11 cellular contexts compared by ENCODE assay signal in genomic region chr7:94396044-94396443, GRCh38. TPM values are rescaled to one million over a fixed set of nuclear protein-coding genes. Genes with fewer than 3 reads are reported as not detected.
DNase-seq lines count a peak whose midpoint lies in the region; ATAC-seq, FAIRE-seq and TF ChIP-seq lines count a peak whose summit lies in the region.
"Had no signal": no experiment of that assay in that cellular context is flagged by ENCODE, and none has a peak within 500 bp of the region (broad histone marks: within the 10 kb centered on the region; RNA-seq: fewer than 3 reads in every experiment).

No MANE protein-coding gene starts in this region.

- intact Hi-C loops in mucosa of descending colon (cut with DNase I, micrococcal nuclease): loop anchor here in 1 of 2 donors (10.0 kb wide), 1 partner anchor 101 kb away; no protein-coding TSS in a partner anchor
- intact Hi-C loops in upper lobe of right lung (cut with DNase I): loop anchor here (10.0 kb wide), 1 partner anchor 101 kb away; no protein-coding TSS in a partner anchor

- no peak overlapping the region for H4K91ac ChIP-seq in H1 (replicated peaks; ENCODE audit: insufficient read length, low read length)

- H3K9ac ChIP-seq in H1 (replicated peaks in 1 of 4; ENCODE audit: extremely low read depth in 1 of 4, low read depth in 3 of 4, low read length in 3 of 4): peak overlapping the region in 2 of 4 experiments; percentile 1 to 43; a peak in 3 of 7 replicates

- no peaks in the 10 kb centered on the region for H4K20me1 ChIP-seq in H1 (replicated peaks in 1 of 2; ENCODE audit: control insufficient read depth in 1 of 2, insufficient read depth in 2 of 2, low read length in 2 of 2)

- H3K4me3 ChIP-seq in H1 (ENCODE audit: extremely low read depth in 1 of 4, insufficient read depth in 2 of 4, low read depth in 3 of 4, low read length in 4 of 4) (peak overlapping the region; percentile 47 to 77 (median 68); a peak in 6 of 8 replicates), mucosa of descending colon (no peak overlapping the region), upper lobe of right lung (peak overlapping the region; percentile 57)

- no peak for TF ChIP-seq RAD21 in H1 (IDR thresholded peaks at IDR 0.05 in 1 of 2, conservative IDR thresholded peaks at IDR 0.05 in 1 of 2; ENCODE audit: low read depth in 2 of 2, low read length in 2 of 2)

- peak; percentile 18 for DNase-seq in NOMO-1 treated with dmso at 0.1 percent for 144 hours (lab: John Stamatoyannopoulos, UW; ENCODE audit: unreplicated experiment)
- no peak for DNase-seq in NOMO-1 (lab: John Stamatoyannopoulos, UW; ENCODE audit: unreplicated experiment in 2 of 2)
- no peak for DNase-seq in H1 (ENCODE audit: low read depth in 1 of 2, low spot score in 2 of 2)
- no peak for DNase-seq in mucosa of descending colon
- DNase-seq in upper lobe of right lung: no peak
- no peak for DNase-seq in germinal center (ENCODE audit: low spot score)
- no peak for DNase-seq in SW 1271 (lab: John Stamatoyannopoulos, UW)
- DNase-seq in urothelium cell line (ENCODE audit: low spot score): no peak
- DNase-seq: activated CD4-positive, CD25-positive, alpha-beta regulatory T cell treated with anti-CD3 and anti-CD28 coated beads, Interleukin-2, amount 50 U/mL, for 72 hours; effector memory CD4-positive, alpha-beta T cell had no signal

- no peak for TF ChIP-seq CTCF in H1 (IDR thresholded peaks at IDR 0.05; ENCODE audit: control extremely low read depth in 1 of 3, insufficient read depth in 1 of 3, low read depth in 1 of 3, low read length in 3 of 3)
- no peak for TF ChIP-seq CTCF in mucosa of descending colon (IDR thresholded peaks at IDR 0.05)
- TF ChIP-seq CTCF in upper lobe of right lung (IDR thresholded peaks at IDR 0.05): no peak

- H3K79me2 ChIP-seq in H1 (ENCODE audit: control insufficient read depth in 1 of 2, insufficient read depth in 2 of 2, low read length in 2 of 2): peaks cover 0 to 14% of the 10 kb centered on the region in 2 experiments; a peak in 2 of 4 replicates

- WGBS in H1 (ENCODE audit: extremely low coverage in 1 of 2, insufficient coverage in 1 of 2, insufficient read length in 1 of 2, insufficient replicate concordance in 2 of 2, low coverage in 1 of 2, low lambda C conversion rate in 2 of 2, missing lambda C conversion rate in 1 of 2), 2 experiments: 72% methylated on average over 4 of the region's 4 CpGs; no CpG with 5 or more reads in 1 of the 2 experiments

- no peak overlapping the region for H4K5ac ChIP-seq in H1 (ENCODE audit: insufficient read length, low read depth, low read length)

- CTCF ChIA-PET in H1 (lab: Charles Lee; ENCODE audit: partially characterized antibody): interaction anchor here (0.7 to 12.4 kb wide), 33 partner anchors 10 to 1152 kb away, joined by 3 to 372 read pairs (median 4); no protein-coding TSS in a partner anchor

- ATAC-seq in mucosa of descending colon (peak; percentile 26), upper lobe of right lung (no peak)

- H2BK5ac ChIP-seq in H1 (ENCODE audit: low read depth, low read length): no peak overlapping the region

- H3K27ac ChIP-seq in H1 (ENCODE audit: low read depth, low read length): no peak overlapping the region
- H3K27ac ChIP-seq in upper lobe of right lung: peak overlapping the region; percentile 85

- no peak overlapping the region for H3K23ac ChIP-seq in H1 (ENCODE audit: insufficient read length)

- H3K56ac ChIP-seq in H1 (replicated peaks; ENCODE audit: insufficient read length, low read depth, low read length): no peak overlapping the region

- H3K27me3 ChIP-seq in H1 (replicated peaks in 1 of 4; ENCODE audit: control insufficient read depth in 3 of 4, extremely low read depth in 1 of 4, insufficient read depth in 3 of 4, low read length in 3 of 4) (peaks cover 0 to 3% (median 0%) of the 10 kb centered on the region in 4 experiments; a peak in 3 of 7 replicates), upper lobe of right lung (no peaks in the 10 kb centered on the region)

- no peak overlapping the region for H2BK12ac ChIP-seq in H1 (ENCODE audit: low read depth, low read length)

- peaks cover 4 to 24% (median 13%) of the 10 kb centered on the region in 4 experiments; a peak in 6 of 7 replicates for H3K4me1 ChIP-seq in H1 (replicated peaks in 1 of 4; ENCODE audit: control insufficient read depth in 3 of 4, insufficient read depth in 4 of 4, low read length in 3 of 4)
- H3K4me1 ChIP-seq in mucosa of descending colon (ENCODE audit: low read depth): no peaks in the 10 kb centered on the region
- no peaks in the 10 kb centered on the region for H3K4me1 ChIP-seq in upper lobe of right lung
- H3K4me1 ChIP-seq: pancreas had no signal

- no peak overlapping the region for H2BK20ac ChIP-seq in H1 (ENCODE audit: low read length)

- no peak overlapping the region for H3K18ac ChIP-seq in H1 (ENCODE audit: extremely low read depth, low read length)

- H2AK5ac ChIP-seq in H1 (ENCODE audit: low read depth, low read length): no peak overlapping the region

- TF ChIP-seq EP300 in H1 (IDR thresholded peaks at IDR 0.05; ENCODE audit: borderline replicate concordance in 1 of 2, low read depth in 2 of 2, low read length in 2 of 2): no peak

- no peak overlapping the region for H2BK120ac ChIP-seq in H1 (replicated peaks; ENCODE audit: low read depth, low read length)

- H3K23me2 ChIP-seq in H1 (ENCODE audit: low read depth, low read length): peaks cover 14% of the 10 kb centered on the region

- H4K8ac ChIP-seq in H1 (ENCODE audit: extremely low read depth, insufficient read depth, low read length): no peak overlapping the region

- H2BK15ac ChIP-seq in H1 (ENCODE audit: low read length): no peak overlapping the region

- no peak overlapping the region for H3K4ac ChIP-seq in H1 (replicated peaks; ENCODE audit: insufficient read length, low read depth, low read length)

- H3K9me3 ChIP-seq in H1 (ENCODE audit: insufficient read depth in 2 of 2, low read depth in 1 of 2, low read length in 1 of 2) (no peaks in the 10 kb centered on the region), mucosa of descending colon (no peaks in the 10 kb centered on the region), upper lobe of right lung (no peaks in the 10 kb centered on the region)
- H3K9me3 ChIP-seq: pancreas had no signal

- POLR2A ChIA-PET in H1 (lab: Charles Lee; ENCODE audit: partially characterized antibody): interaction anchor here (1.0 to 2.9 kb wide), 7 partner anchors 93 to 109 kb away, joined by 3 to 20 read pairs (median 4); no protein-coding TSS in a partner anchor

- no peaks in the 10 kb centered on the region for H3K79me1 ChIP-seq in H1 (ENCODE audit: low read depth, low read length)

- peak overlapping the region; percentile 89 to 99 for H3K4me2 ChIP-seq in H1 (ENCODE audit: insufficient read depth in 1 of 2, low read depth in 2 of 2, low read length in 2 of 2)

- H3K14ac ChIP-seq in H1 (ENCODE audit: insufficient read length): no peak overlapping the region

- 0 out of 2 replicates have a peak overlapping the region, but pooled peaks have one; percentile 28 for H2AFZ ChIP-seq in H1 (ENCODE audit: low read length)

- peaks cover 0 to 31% (median 6%) of the 10 kb centered on the region in 4 experiments; a peak in 4 of 8 replicates for H3K36me3 ChIP-seq in H1 (ENCODE audit: control insufficient read depth in 2 of 4, insufficient read depth in 4 of 4, low read length in 3 of 4)
- no peaks in the 10 kb centered on the region for H3K36me3 ChIP-seq in mucosa of descending colon (ENCODE audit: low read depth)
- peaks cover 6% of the 10 kb centered on the region for H3K36me3 ChIP-seq in upper lobe of right lung
- H3K36me3 ChIP-seq: pancreas had no signal

- no peak for TF ChIP-seq POLR2A in H1 (IDR thresholded peaks at IDR 0.05; ENCODE audit: control extremely low read depth in 1 of 2, low read depth in 2 of 2, low read length in 2 of 2)

- FAIRE-seq in H1 (lab: Jason Lieb, UNC): no peak
- no peak for FAIRE-seq in urothelium cell line (lab: Jason Lieb, UNC)

TF ChIP-seq in H1, 55 proteins besides CTCF, POLR2A, EP300 and RAD21:
- no peak for TF ChIP-seq JUND (IDR thresholded peaks at IDR 0.05; ENCODE audit: low read length)
- 0 out of 2 replicates have a peak, but pooled peaks have one; percentile 50 for TF ChIP-seq YY1 (IDR thresholded peaks at IDR 0.05; ENCODE audit: low read depth, low read length)
- TF ChIP-seq USF2 (IDR thresholded peaks at IDR 0.05; ENCODE audit: low read length): no peak

RNA-seq across cellular contexts. Expression of gene COL1A2, which starts 1.3 kb away (rescaled TPM):
- 85.4 and 87.2 TPM in 2 replicates for total RNA-seq in H1 (2021; fragmentation: NEBNext Ultra II Directional; extraction: Animal tissue kit (Norgen Biotek cat#: 25700))
- 45.2 and 50.8 TPM in 2 replicates for polyA plus RNA-seq in H1 (2011; rRNA removed)
- polyA plus RNA-seq in H1 (2011; cell fraction: cytosol; rRNA removed): 37.1 TPM
- 135 TPM for polyA plus RNA-seq in H1 (2011; cell fraction: nucleus; rRNA removed)
- polyA plus RNA-seq in H1 (2012, experiment 1 of 2): 97.3 to 113 TPM (median 103 TPM) in 4 replicates
- 49.6 TPM for polyA plus RNA-seq in H1 (2012, experiment 2 of 2)
- 111 TPM for polyA plus RNA-seq in H1 (2013, experiment 1 of 2)
- polyA plus RNA-seq in H1 (2013, experiment 2 of 2): 96.0 TPM
- 64.1 and 75.0 TPM in 2 replicates for polyA minus RNA-seq in H1 (2011; rRNA and poly(A)+ RNA removed)
- polyA minus RNA-seq in H1 (2011; cell fraction: cytosol; rRNA and poly(A)+ RNA removed): 48.3 TPM
- 71.0 TPM for polyA minus RNA-seq in H1 (2011; cell fraction: nucleus; rRNA and poly(A)+ RNA removed)
- total RNA-seq in mucosa of descending colon: 100 to 1,000 TPM in 2 of 3 donors, 10 to 100 TPM in 1; 35.1 to 176 (median 155) TPM
- 321 TPM for total RNA-seq in upper lobe of right lung
